ENCODE assay signal across 9 cellular contexts in genomic region chrX:13699183-13699826, GRCh38. TPM values are rescaled to one million over a fixed set of nuclear protein-coding genes. Genes with fewer than 3 reads are reported as not detected.
DNase-seq lines count a peak whose midpoint lies in the region; TF ChIP-seq lines count a peak whose summit lies in the region.
"Had no signal": no experiment of that assay in that cellular context is flagged by ENCODE, and none has a peak within 500 bp of the region (broad histone marks: within the 10 kb centered on the region; RNA-seq: fewer than 3 reads in every experiment).

No MANE protein-coding gene starts in this region.

- H3K27ac Mint-ChIP-seq in activated T-helper 1 cell treated with anti-CD3 and anti-CD28 coated beads, Interleukin-12 subunit alpha, Interleukin-12 subunit beta, Interleukin-2, Interleukin-4 antibody, amounts not matched to agents 30 ng/mL and 10 ng/mL and 1 ng/mL, durations not matched to agents 14 hours and 24 hours and 36 hours = no peak overlapping the region
- H3K27ac Mint-ChIP-seq: dendritic cell treated with granulocyte-macrophage colony-stimulating factor and Interleukin-4, amounts not matched to agents 40 ng/mL and 50 ng/mL, for 4 days had no signal

- no peaks in the 10 kb centered on the region for H3K9me3 Mint-ChIP-seq in activated T-helper 1 cell treated with anti-CD3 and anti-CD28 coated beads, Interleukin-12 subunit alpha, Interleukin-12 subunit beta, Interleukin-2, Interleukin-4 antibody, amounts not matched to agents 30 ng/mL and 10 ng/mL and 1 ng/mL, durations not matched to agents 14 hours and 24 hours and 36 hours
- H3K9me3 Mint-ChIP-seq: dendritic cell treated with granulocyte-macrophage colony-stimulating factor and Interleukin-4, amounts not matched to agents 40 ng/mL and 50 ng/mL, for 4 days had no signal

- TF ChIP-seq CTCF in GM20000 (IDR thresholded peaks at IDR 0.05; ENCODE audit: extremely low read depth, missing control alignments) = no peak

- no peak overlapping the region for H3K4me3 Mint-ChIP-seq in activated T-helper 1 cell treated with anti-CD3 and anti-CD28 coated beads, Interleukin-12 subunit alpha, Interleukin-12 subunit beta, Interleukin-2, Interleukin-4 antibody, amounts not matched to agents 30 ng/mL and 10 ng/mL and 1 ng/mL, durations not matched to agents 14 hours and 24 hours and 36 hours
- H3K4me3 Mint-ChIP-seq: dendritic cell treated with granulocyte-macrophage colony-stimulating factor and Interleukin-4, amounts not matched to agents 40 ng/mL and 50 ng/mL, for 4 days had no signal

- peaks cover 43% of the 10 kb centered on the region for H3K4me1 Mint-ChIP-seq in activated T-helper 1 cell treated with anti-CD3 and anti-CD28 coated beads, Interleukin-12 subunit alpha, Interleukin-12 subunit beta, Interleukin-2, Interleukin-4 antibody, amounts not matched to agents 30 ng/mL and 10 ng/mL and 1 ng/mL, durations not matched to agents 14 hours and 24 hours and 36 hours (ENCODE audit: low read depth)

- H3K36me3 Mint-ChIP-seq in activated T-helper 1 cell treated with anti-CD3 and anti-CD28 coated beads, Interleukin-12 subunit alpha, Interleukin-12 subunit beta, Interleukin-2, Interleukin-4 antibody, amounts not matched to agents 30 ng/mL and 10 ng/mL and 1 ng/mL, durations not matched to agents 14 hours and 24 hours and 36 hours (ENCODE audit: low read depth) = peaks cover 19% of the 10 kb centered on the region

- intact Hi-C loops in activated T-helper 1 cell treated with anti-CD3 and anti-CD28 coated beads, Interleukin-12 subunit alpha, Interleukin-12 subunit beta, Interleukin-2, Interleukin-4 antibody, amounts not matched to agents 30 ng/mL and 10 ng/mL and 1 ng/mL, durations not matched to agents 14 hours and 24 hours and 36 hours (cut with micrococcal nuclease) = no loop called here

- DNase-seq in EL (peak; percentile 8), GM20000 (ENCODE audit: low spot score) (peak; percentile 47), NCI-H69 (lab: John Stamatoyannopoulos, UW) (peak; percentile 35), iPS-NIHi11 (ENCODE audit: low spot score) (peak; percentile 10), globus pallidus (ENCODE audit: low spot score) (no peak), ecto neural progenitor cell (ENCODE audit: low spot score) (no peak), medulla oblongata (ENCODE audit: extremely low spot score) (no peak)
- DNase-seq in activated T-helper 1 cell treated with anti-CD3 and anti-CD28 coated beads, Interleukin-12 subunit alpha, Interleukin-12 subunit beta, Interleukin-2, Interleukin-4 antibody, amounts not matched to agents 30 ng/mL and 10 ng/mL and 1 ng/mL, durations not matched to agents 14 hours and 24 hours and 36 hours (ENCODE audit: low spot score) = no peak

- no peaks in the 10 kb centered on the region for H3K27me3 Mint-ChIP-seq in activated T-helper 1 cell treated with anti-CD3 and anti-CD28 coated beads, Interleukin-12 subunit alpha, Interleukin-12 subunit beta, Interleukin-2, Interleukin-4 antibody, amounts not matched to agents 30 ng/mL and 10 ng/mL and 1 ng/mL, durations not matched to agents 14 hours and 24 hours and 36 hours (ENCODE audit: insufficient read depth)
- H3K27me3 Mint-ChIP-seq: dendritic cell treated with granulocyte-macrophage colony-stimulating factor and Interleukin-4, amounts not matched to agents 40 ng/mL and 50 ng/mL, for 4 days had no signal

RNA-seq across cellular contexts. Expression of gene RAB9A, which starts 10.4 kb away (rescaled TPM):
- total RNA-seq in activated T-helper 1 cell treated with anti-CD3 and anti-CD28 coated beads, Interleukin-12 subunit alpha, Interleukin-12 subunit beta, Interleukin-2, Interleukin-4 antibody, amounts not matched to agents 30 ng/mL and 10 ng/mL and 1 ng/mL, durations not matched to agents 14 hours and 24 hours and 36 hours = 9.4 and 11.8 TPM in 2 replicates

RNA-seq across cellular contexts. Expression of gene TRAPPC2, which starts 35.1 kb away (rescaled TPM):
- 16.4 and 16.5 TPM in 2 replicates for total RNA-seq in activated T-helper 1 cell treated with anti-CD3 and anti-CD28 coated beads, Interleukin-12 subunit alpha, Interleukin-12 subunit beta, Interleukin-2, Interleukin-4 antibody, amounts not matched to agents 30 ng/mL and 10 ng/mL and 1 ng/mL, durations not matched to agents 14 hours and 24 hours and 36 hours

RNA-seq across cellular contexts. Expression of gene OFD1, which starts 35.2 kb away (rescaled TPM):
- total RNA-seq in activated T-helper 1 cell treated with anti-CD3 and anti-CD28 coated beads, Interleukin-12 subunit alpha, Interleukin-12 subunit beta, Interleukin-2, Interleukin-4 antibody, amounts not matched to agents 30 ng/mL and 10 ng/mL and 1 ng/mL, durations not matched to agents 14 hours and 24 hours and 36 hours = 21.9 and 22.0 TPM in 2 replicates

RNA-seq across cellular contexts. Expression of gene TCEANC, which starts 46.4 kb away (rescaled TPM):
- total RNA-seq in activated T-helper 1 cell treated with anti-CD3 and anti-CD28 coated beads, Interleukin-12 subunit alpha, Interleukin-12 subunit beta, Interleukin-2, Interleukin-4 antibody, amounts not matched to agents 30 ng/mL and 10 ng/mL and 1 ng/mL, durations not matched to agents 14 hours and 24 hours and 36 hours = 3.9 and 5.0 TPM in 2 replicates

Comparison
In these comparisons a context has a peak if more than half of its experiments do, and no peak if none do; other contexts are left out.
1. DNase-seq: peak in EL (single experiment), GM20000 (single experiment), NCI-H69 (single experiment) and iPS-NIHi11 (single experiment); none in globus pallidus (single experiment), ecto neural progenitor cell (single experiment), medulla oblongata (single experiment) and activated T-helper 1 cell treated with anti-CD3 and anti-CD28 coated beads, Interleukin-12 subunit alpha, Interleukin-12 subunit beta, Interleukin-2, Interleukin-4 antibody, amounts not matched to agents 30 ng/mL and 10 ng/mL and 1 ng/mL, durations not matched to agents 14 hours and 24 hours and 36 hours (single experiment).